8 cellular contexts compared by ENCODE assay signal in the genomic region with DNA sequence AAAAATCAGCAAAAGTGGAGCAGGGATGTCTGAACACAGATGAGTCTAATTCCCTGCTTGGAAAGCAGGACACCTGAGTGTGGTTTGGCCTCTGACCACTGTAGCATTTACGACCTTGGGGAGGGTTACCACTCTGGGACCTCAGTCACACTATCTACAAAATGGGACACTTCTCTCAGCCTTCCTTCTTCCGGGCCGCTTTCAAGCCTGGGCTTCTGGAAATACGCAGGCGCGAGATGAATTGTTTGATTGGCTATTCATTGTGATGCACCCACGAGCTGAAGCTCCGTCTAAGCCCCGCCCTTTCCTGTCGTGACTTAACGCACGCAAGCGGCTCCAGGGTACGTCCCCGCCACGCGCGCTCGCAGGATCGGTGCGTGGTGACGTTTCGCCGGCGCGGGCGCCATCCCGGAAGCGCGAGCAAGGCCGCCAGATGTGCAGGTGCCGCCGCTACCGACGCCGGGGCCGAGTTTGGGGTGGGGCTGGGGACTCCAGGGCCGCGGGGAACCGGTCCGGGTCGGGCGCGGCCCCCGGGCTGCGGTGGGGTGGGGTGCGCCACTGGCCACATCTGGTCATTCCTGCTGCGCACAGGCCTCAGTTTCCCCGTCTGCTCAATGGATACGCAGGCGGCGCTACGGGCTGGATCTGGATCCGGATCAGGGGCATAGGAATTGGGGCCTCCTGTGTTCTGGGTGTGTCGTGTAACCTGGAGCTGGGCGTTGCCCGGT. TPM values are rescaled to one million over a fixed set of nuclear protein-coding genes. Genes with fewer than 3 reads are reported as not detected.
DNase-seq lines count a peak whose midpoint lies in the region; ATAC-seq and TF ChIP-seq lines count a peak whose summit lies in the region.

A gene with protein sequence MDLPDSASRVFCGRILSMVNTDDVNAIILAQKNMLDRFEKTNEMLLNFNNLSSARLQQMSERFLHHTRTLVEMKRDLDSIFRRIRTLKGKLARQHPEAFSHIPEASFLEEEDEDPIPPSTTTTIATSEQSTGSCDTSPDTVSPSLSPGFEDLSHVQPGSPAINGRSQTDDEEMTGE (plus strand): TSS at position 397 of the 728 bp plus-strand sequence. CDS start 4,187 bp downstream, outside the sequence.

- peak within 1 kb of the TSS; percentile 99 for H3K4me3 ChIP-seq in choroid plexus epithelial cell (ENCODE audit: low read depth, low read length)

- intact Hi-C loops in activated CD4-positive, alpha-beta T cell treated with anti-CD3 and anti-CD28 coated beads for 36 hours (cut with DNase I, micrococcal nuclease): loop anchor here (1.0 to 2.0 kb wide), 10 partner anchors 13 to 506 kb away; a partner anchor contains a TSS

- peak; percentile 95 for ATAC-seq in HG03442 (IDR thresholded peaks at IDR 0.05; ENCODE audit: unreplicated experiment)
- peak; percentile 99 for ATAC-seq in activated CD4-positive, alpha-beta T cell treated with anti-CD3 and anti-CD28 coated beads for 36 hours

- peaks cover 20% of the 10 kb centered on the region for H3K4me1 Mint-ChIP-seq in activated CD4-positive, alpha-beta T cell treated with anti-CD3 and anti-CD28 coated beads for 36 hours

- DNase-seq in AML-193 (lab: John Stamatoyannopoulos, UW): peak; percentile 98
- DNase-seq in NCI-H524 (lab: John Stamatoyannopoulos, UW): peak; percentile 97 to 99
- DNase-seq in activated CD4-positive, alpha-beta T cell treated with anti-CD3 and anti-CD28 coated beads for 36 hours: peak; percentile 99
- peak; percentile 100 for DNase-seq in choroid plexus epithelial cell (ENCODE audit: low read depth)
- DNase-seq in kidney glomerular epithelial cell (lab: John Stamatoyannopoulos, UW): peak; percentile 89
- peak; percentile 90 to 96 for DNase-seq in stimulated activated CD4-positive, alpha-beta T cell treated with anti-CD3 and anti-CD28 coated beads, Interleukin-1b, Interleukin-23, amount 100 ng/mL, for 1 hour (ENCODE audit: low read depth in 2 of 2)

- no peaks in the 10 kb centered on the region for H3K9me3 Mint-ChIP-seq in activated CD4-positive, alpha-beta T cell treated with anti-CD3 and anti-CD28 coated beads for 36 hours (ENCODE audit: low read depth)

- CTCF ChIA-PET in activated CD4-positive, alpha-beta T cell treated with anti-CD3 and anti-CD28 coated beads for 36 hours (lab: Charles Lee): interaction anchor here (0.9 to 4.6 kb wide), 8 partner anchors 13 to 107 kb away, joined by 3 to 22 read pairs (median 6); a partner anchor contains a TSS

- POLR2A ChIA-PET in activated CD4-positive, alpha-beta T cell treated with anti-CD3 and anti-CD28 coated beads for 36 hours (lab: Charles Lee): interaction anchor here (0.6 to 2.4 kb wide), 5 partner anchors 14 to 140 kb away, joined by 3 to 23 read pairs (median 11); a partner anchor contains a TSS

- H3K27ac Mint-ChIP-seq in activated CD4-positive, alpha-beta T cell treated with anti-CD3 and anti-CD28 coated beads for 36 hours: peak within 1 kb of the TSS; percentile 95

- H3K4me3 Mint-ChIP-seq in activated CD4-positive, alpha-beta T cell treated with anti-CD3 and anti-CD28 coated beads for 36 hours: peak within 1 kb of the TSS; percentile 91

- no peaks in the 10 kb centered on the region for H3K27me3 Mint-ChIP-seq in activated CD4-positive, alpha-beta T cell treated with anti-CD3 and anti-CD28 coated beads for 36 hours

- peaks cover 12% of the 10 kb centered on the region for H3K36me3 Mint-ChIP-seq in activated CD4-positive, alpha-beta T cell treated with anti-CD3 and anti-CD28 coated beads for 36 hours (ENCODE audit: low read depth)

- TF ChIP-seq POLR2A in GM19193 (IDR thresholded peaks at IDR 0.05; ENCODE audit: extremely low read depth, insufficient read depth, insufficient read length): peak; percentile 84

- no peak for TF ChIP-seq CTCF in choroid plexus epithelial cell (conservative IDR thresholded peaks at IDR 0.05; ENCODE audit: low read depth, low read length)

RNA-seq across cellular contexts. Expression of the gene that starts here (rescaled TPM):
- 100 to 1,000 TPM; 121 to 170 TPM for total RNA-seq in activated CD4-positive, alpha-beta T cell treated with anti-CD3 and anti-CD28 coated beads for 36 hours

Comparison
In these comparisons a context has a peak if more than half of its experiments do, and no peak if none do; other contexts are left out.
1. Peak in every context shown above with its lines: DNase-seq, ATAC-seq and H3K4me3 ChIP-seq.